Comparison of ENCODE assay signal across 23 cellular contexts in the genomic region with DNA sequence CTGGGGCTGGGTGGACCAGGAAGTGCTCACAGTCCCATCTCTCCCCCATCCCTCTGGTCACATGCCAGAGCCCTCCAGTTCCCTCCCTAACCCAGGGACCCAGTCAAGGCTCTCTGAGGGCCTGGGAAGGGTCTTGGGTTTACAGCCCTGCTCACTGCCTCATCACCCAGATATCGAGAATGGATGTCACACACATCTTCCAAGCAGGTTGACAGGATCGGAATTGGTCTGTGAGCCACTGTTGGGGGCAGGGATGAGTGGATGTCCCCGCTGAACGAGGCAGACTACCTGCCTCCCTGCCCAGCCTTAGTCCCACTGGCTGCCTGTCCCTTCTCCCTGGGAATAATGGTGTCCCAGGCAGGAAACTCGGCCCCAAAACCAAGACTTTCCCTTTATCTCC. TPM values are rescaled to one million over a fixed set of nuclear protein-coding genes. Genes with fewer than 3 reads are reported as not detected.
DNase-seq lines count a peak whose midpoint lies in the region; ATAC-seq and TF ChIP-seq lines count a peak whose summit lies in the region.
"Had no signal": no experiment of that assay in that cellular context is flagged by ENCODE, and none has a peak within 500 bp of the region (broad histone marks: within the 10 kb centered on the region; RNA-seq: fewer than 3 reads in every experiment).

No MANE protein-coding gene starts in this region.

- H3K4me1 Mint-ChIP-seq in activated naive CD8-positive, alpha-beta T cell treated with anti-CD3 and anti-CD28 coated beads, Interleukin-2, amount 10 ng/mL, durations not matched to agents 7 days and 5 days: no peaks in the 10 kb centered on the region
- peaks cover 3% of the 10 kb centered on the region for H3K4me1 Mint-ChIP-seq in activated naive CD8-positive, alpha-beta T cell treated with anti-CD3 and anti-CD28 coated beads, Interleukin-2, amount 50 U/mL, for 24 hours

- no peaks in the 10 kb centered on the region for H3K9me3 ChIP-seq in right lobe of liver
- H3K9me3 ChIP-seq: A549, Peyer's patch had no signal

- H3K4me3 ChIP-seq in H7 (ENCODE audit: insufficient read depth, low read depth, low read length) (no peak overlapping the region), right lobe of liver (no peak overlapping the region)
- H3K4me3 ChIP-seq: A549, GM23248, Peyer's patch had no signal

- H3K27ac Mint-ChIP-seq in activated naive CD8-positive, alpha-beta T cell treated with anti-CD3 and anti-CD28 coated beads, Interleukin-2, amount 10 ng/mL, durations not matched to agents 7 days and 5 days: no peak overlapping the region
- no peak overlapping the region for H3K27ac Mint-ChIP-seq in activated naive CD8-positive, alpha-beta T cell treated with anti-CD3 and anti-CD28 coated beads, Interleukin-2, amount 50 U/mL, for 24 hours

- no peak for TF ChIP-seq POLR2A in right lobe of liver (IDR thresholded peaks at IDR 0.05)

- POLR2A ChIA-PET in activated naive CD8-positive, alpha-beta T cell treated with anti-CD3 and anti-CD28 coated beads, Interleukin-2, amount 10 ng/mL, durations not matched to agents 7 days and 5 days (lab: Charles Lee): interaction anchor here (0.6 kb wide), 1 partner anchor 215 kb away, joined by 3 read pairs; no protein-coding TSS in a partner anchor

- DNase-seq in activated naive CD8-positive, alpha-beta T cell treated with anti-CD3 and anti-CD28 coated beads, Interleukin-2, amount 10 ng/mL, durations not matched to agents 7 days and 5 days: peak; percentile 5
- no peak for DNase-seq in activated naive CD8-positive, alpha-beta T cell treated with anti-CD3 and anti-CD28 coated beads, Interleukin-2, amount 50 U/mL, for 24 hours
- DNase-seq in H7: peak; percentile 26
- peak; percentile 77 for DNase-seq in mesenteric fat pad (ENCODE audit: low spot score)
- DNase-seq in right lobe of liver: no peak
- DNase-seq: C1 segment of cervical spinal cord; DMS79; GM23248; KG1; MV-4-11; NCI-H1417; NCI-H187; NCI-H2107; NCI-H510A; NCI-H748 treated with DMSO at 0.1 percent for 48 hours; NK-92 treated with Interleukin-12 subunit alpha and Interleukin-12 subunit beta, amount 100 ng/mL, for 24 hours had no signal

- no peaks in the 10 kb centered on the region for H3K36me3 Mint-ChIP-seq in activated naive CD8-positive, alpha-beta T cell treated with anti-CD3 and anti-CD28 coated beads, Interleukin-2, amount 10 ng/mL, durations not matched to agents 7 days and 5 days
- no peaks in the 10 kb centered on the region for H3K36me3 Mint-ChIP-seq in activated naive CD8-positive, alpha-beta T cell treated with anti-CD3 and anti-CD28 coated beads, Interleukin-2, amount 50 U/mL, for 24 hours (ENCODE audit: low read depth)

- intact Hi-C loops in right lobe of liver (cut with DNase I): no loop called here

- no peak for ATAC-seq in activated naive CD8-positive, alpha-beta T cell treated with anti-CD3 and anti-CD28 coated beads, Interleukin-2, amount 10 ng/mL, durations not matched to agents 7 days and 5 days (ENCODE audit: low read depth)
- ATAC-seq in activated naive CD8-positive, alpha-beta T cell treated with anti-CD3 and anti-CD28 coated beads, Interleukin-2, amount 50 U/mL, for 24 hours: no peak
- ATAC-seq in GM21526 (IDR thresholded peaks at IDR 0.05; ENCODE audit: low FRiP score, unreplicated experiment) (no peak), HG03571 (IDR thresholded peaks at IDR 0.05; ENCODE audit: unreplicated experiment) (no peak), right lobe of liver (no peak)
- ATAC-seq: A549, HepG2, Right ventricle myocardium inferior had no signal

- H3K27me3 ChIP-seq in H7 (ENCODE audit: control insufficient read depth, insufficient read depth, low read length) (no peaks in the 10 kb centered on the region; the same call in 1 of the 2 replicates), right lobe of liver (no peaks in the 10 kb centered on the region)
- H3K27me3 ChIP-seq: Peyer's patch had no signal

- no peaks in the 10 kb centered on the region for H3K4me1 ChIP-seq in right lobe of liver
- H3K4me1 ChIP-seq: A549, Peyer's patch had no signal

- no peak for TF ChIP-seq CTCF in right lobe of liver (IDR thresholded peaks at IDR 0.05)

- H3K4me3 Mint-ChIP-seq in activated naive CD8-positive, alpha-beta T cell treated with anti-CD3 and anti-CD28 coated beads, Interleukin-2, amount 10 ng/mL, durations not matched to agents 7 days and 5 days: no peak overlapping the region
- no peak overlapping the region for H3K4me3 Mint-ChIP-seq in activated naive CD8-positive, alpha-beta T cell treated with anti-CD3 and anti-CD28 coated beads, Interleukin-2, amount 50 U/mL, for 24 hours

- no peaks in the 10 kb centered on the region for H3K36me3 ChIP-seq in H7 (replicated peaks; ENCODE audit: control insufficient read depth, insufficient read depth, low read length)
- H3K36me3 ChIP-seq in right lobe of liver: no peaks in the 10 kb centered on the region
- H3K36me3 ChIP-seq: Peyer's patch had no signal

- 76% methylated on average over 3 of the region's 5 CpGs for WGBS in right lobe of liver (ENCODE audit: insufficient coverage, low coverage, low lambda C conversion rate, missing lambda C conversion rate)

- H3K27ac ChIP-seq in right lobe of liver: no peak overlapping the region
- H3K27ac ChIP-seq: A549, GM23248, Peyer's patch had no signal

- H3K9me3 Mint-ChIP-seq in activated naive CD8-positive, alpha-beta T cell treated with anti-CD3 and anti-CD28 coated beads, Interleukin-2, amount 10 ng/mL, durations not matched to agents 7 days and 5 days: no peaks in the 10 kb centered on the region
- H3K9me3 Mint-ChIP-seq in activated naive CD8-positive, alpha-beta T cell treated with anti-CD3 and anti-CD28 coated beads, Interleukin-2, amount 50 U/mL, for 24 hours: no peaks in the 10 kb centered on the region

- H3K27me3 Mint-ChIP-seq in activated naive CD8-positive, alpha-beta T cell treated with anti-CD3 and anti-CD28 coated beads, Interleukin-2, amount 10 ng/mL, durations not matched to agents 7 days and 5 days: peaks cover 16% of the 10 kb centered on the region
- peaks cover 20% of the 10 kb centered on the region for H3K27me3 Mint-ChIP-seq in activated naive CD8-positive, alpha-beta T cell treated with anti-CD3 and anti-CD28 coated beads, Interleukin-2, amount 50 U/mL, for 24 hours

RNA-seq across cellular contexts. Expression of a gene that starts 20.0 kb away (rescaled TPM):
- total RNA-seq in activated naive CD8-positive, alpha-beta T cell treated with anti-CD3 and anti-CD28 coated beads, Interleukin-2, amount 10 ng/mL, durations not matched to agents 7 days and 5 days: not detected
- total RNA-seq in H7 (2014; rRNA removed; shearing (Covaris generic)): 0.07 and 0.24 TPM in 2 replicates
- total RNA-seq in mesenteric fat pad: not detected
- total RNA-seq in right lobe of liver: under 1 TPM in 3 of 6 experiments, not detected in 3; 0.19 to 0.51 (median 0.22) TPM
- total RNA-seq: GM23248, HepG2, Peyer's patch, Right ventricle myocardium inferior, SK-MEL-5 had no signal

RNA-seq across cellular contexts. Expression of a gene that starts 36.5 kb away (rescaled TPM):
- 10 to 100 TPM; 45.6 to 45.9 TPM for total RNA-seq in activated naive CD8-positive, alpha-beta T cell treated with anti-CD3 and anti-CD28 coated beads, Interleukin-2, amount 10 ng/mL, durations not matched to agents 7 days and 5 days
- 35.9 and 37.1 TPM in 2 replicates for total RNA-seq in H7 (2014; rRNA removed; shearing (Covaris generic))
- 31.7 TPM for total RNA-seq in mesenteric fat pad
- 1 to 10 TPM; 3.6 to 9.4 (median 5.8) TPM for total RNA-seq in right lobe of liver

RNA-seq across cellular contexts. Expression of a gene that starts 44.5 kb away (rescaled TPM):
- not detected for total RNA-seq in activated naive CD8-positive, alpha-beta T cell treated with anti-CD3 and anti-CD28 coated beads, Interleukin-2, amount 10 ng/mL, durations not matched to agents 7 days and 5 days
- 0.28 and 1.1 TPM in 2 replicates for total RNA-seq in H7 (2014; rRNA removed; shearing (Covaris generic))
- total RNA-seq in mesenteric fat pad: not detected
- total RNA-seq in right lobe of liver: under 1 TPM in 5 of 6 experiments, not detected in 1; 0.12 to 0.49 (median 0.27) TPM
- total RNA-seq: GM23248, HepG2, Peyer's patch, Right ventricle myocardium inferior, SK-MEL-5 had no signal

Comparison
In these comparisons a context has a peak if more than half of its experiments do, and no peak if none do; other contexts are left out.
1. DNase-seq: peak in activated naive CD8-positive, alpha-beta T cell treated with anti-CD3 and anti-CD28 coated beads, Interleukin-2, amount 10 ng/mL, durations not matched to agents 7 days and 5 days (single experiment), H7 (single experiment) and mesenteric fat pad (single experiment); none in activated naive CD8-positive, alpha-beta T cell treated with anti-CD3 and anti-CD28 coated beads, Interleukin-2, amount 50 U/mL, for 24 hours (single experiment) and right lobe of liver (0 of 3).